In genomic region chr17:65022137-65022536, GRCh38 we compare ENCODE assay signal across 18 cellular contexts. TPM values are rescaled to one million over a fixed set of nuclear protein-coding genes. Genes with fewer than 3 reads are reported as not detected.
DNase-seq lines count a peak whose midpoint lies in the region; ATAC-seq, FAIRE-seq and TF ChIP-seq lines count a peak whose summit lies in the region.
"Had no signal": no experiment of that assay in that cellular context is flagged by ENCODE, and none has a peak within 500 bp of the region (broad histone marks: within the 10 kb centered on the region; RNA-seq: fewer than 3 reads in every experiment).

No MANE protein-coding gene starts in this region.

- H3K27ac ChIP-seq in SU-DHL-6 (ENCODE audit: low read depth, low read length) (peak overlapping the region; percentile 92), small intestine (ENCODE audit: low read depth in 1 of 2, low read length in 1 of 2) (no peak overlapping the region)
- H3K27ac ChIP-seq: colonic mucosa had no signal

- no peak for TF ChIP-seq CTCF in SU-DHL-6 (IDR thresholded peaks at IDR 0.05; ENCODE audit: insufficient read depth, low read length, poor library complexity, severe bottlenecking)

- peak overlapping the region; percentile 92 for H3K4me2 ChIP-seq in SU-DHL-6 (ENCODE audit: low read depth, low read length, poor library complexity, severe bottlenecking)

- H3K27me3 Mint-ChIP-seq in activated T-cell treated with anti-CD3 and anti-CD28 coated beads, Interleukin-2, amount 50 U/mL, for 72 hours (ENCODE audit: low read depth), result no peaks in the 10 kb centered on the region
- H3K27me3 Mint-ChIP-seq in stimulated activated naive B cell treated with anti-CD40 and anti-IgM and Interleukin-4, amounts not matched to agents 10 μg/mL and 1 μg/mL and 100 μg/mL, for 72 hours, result no peaks in the 10 kb centered on the region

- H3K36me3 ChIP-seq in SU-DHL-6 (ENCODE audit: low read length) (peaks cover 28% of the 10 kb centered on the region), small intestine (ENCODE audit: control insufficient read depth in 2 of 2, insufficient read depth in 2 of 2, low read length in 2 of 2) (peaks cover 0 to 6% of the 10 kb centered on the region in 2 donors)
- H3K36me3 ChIP-seq: colonic mucosa had no signal

- peak overlapping the region; percentile 81 for H3K27ac Mint-ChIP-seq in activated T-cell treated with anti-CD3 and anti-CD28 coated beads, Interleukin-2, amount 50 U/mL, for 72 hours
- peak overlapping the region; percentile 59 for H3K27ac Mint-ChIP-seq in stimulated activated naive B cell treated with anti-CD40 and anti-IgM and Interleukin-4, amounts not matched to agents 10 μg/mL and 1 μg/mL and 100 μg/mL, for 72 hours

- H3K9me3 ChIP-seq in SU-DHL-6 (ENCODE audit: insufficient read depth, low read length) (no peaks in the 10 kb centered on the region), small intestine (ENCODE audit: control insufficient read depth, low read depth) (no peaks in the 10 kb centered on the region)
- H3K9me3 ChIP-seq: colonic mucosa, heart left ventricle had no signal

- H3K36me3 Mint-ChIP-seq in activated T-cell treated with anti-CD3 and anti-CD28 coated beads, Interleukin-2, amount 50 U/mL, for 72 hours (ENCODE audit: insufficient read depth in 2 of 2), result peaks cover 5 to 16% of the 10 kb centered on the region in 2 donors
- peaks cover 28 to 37% of the 10 kb centered on the region in 2 donors for H3K36me3 Mint-ChIP-seq in stimulated activated naive B cell treated with anti-CD40 and anti-IgM and Interleukin-4, amounts not matched to agents 10 μg/mL and 1 μg/mL and 100 μg/mL, for 72 hours

- H3K4me1 Mint-ChIP-seq in activated T-cell treated with anti-CD3 and anti-CD28 coated beads, Interleukin-2, amount 50 U/mL, for 72 hours (ENCODE audit: low read depth), result peaks cover 78% of the 10 kb centered on the region
- H3K4me1 Mint-ChIP-seq in stimulated activated naive B cell treated with anti-CD40 and anti-IgM and Interleukin-4, amounts not matched to agents 10 μg/mL and 1 μg/mL and 100 μg/mL, for 72 hours, result peaks cover 41 to 84% of the 10 kb centered on the region in 2 donors

- H3K27me3 ChIP-seq in SU-DHL-6 (ENCODE audit: low read length), result no peaks in the 10 kb centered on the region
- H3K27me3 ChIP-seq in small intestine (ENCODE audit: control insufficient read depth in 2 of 2, insufficient read depth in 2 of 2, low read length in 2 of 2), result no peaks in the 10 kb centered on the region
- H3K27me3 ChIP-seq: colonic mucosa, heart left ventricle had no signal

- H3K4me3 ChIP-seq in SU-DHL-6 (ENCODE audit: insufficient read depth, low read length, poor library complexity, severe bottlenecking), result peak overlapping the region; percentile 2
- no peak overlapping the region for H3K4me3 ChIP-seq in small intestine (ENCODE audit: low read depth in 1 of 2, low read length in 2 of 2)
- H3K4me3 ChIP-seq: colonic mucosa, heart left ventricle had no signal

- H3K9ac ChIP-seq in SU-DHL-6 (ENCODE audit: low read length), result peak overlapping the region; percentile 61

- no peak for FAIRE-seq in small intestine (lab: Jason Lieb, UNC)
- FAIRE-seq: D721Med had no signal

- peaks cover 100% of the 10 kb centered on the region for H3K79me2 ChIP-seq in SU-DHL-6 (ENCODE audit: insufficient read depth, low read length)

- peaks cover 0 to 2% of the 10 kb centered on the region in 2 donors for H3K9me3 Mint-ChIP-seq in activated T-cell treated with anti-CD3 and anti-CD28 coated beads, Interleukin-2, amount 50 U/mL, for 72 hours
- peaks cover 0 to 2% of the 10 kb centered on the region in 2 donors for H3K9me3 Mint-ChIP-seq in stimulated activated naive B cell treated with anti-CD40 and anti-IgM and Interleukin-4, amounts not matched to agents 10 μg/mL and 1 μg/mL and 100 μg/mL, for 72 hours

- no peak for ATAC-seq in activated T-cell treated with anti-CD3 and anti-CD28 coated beads, Interleukin-2, amount 50 U/mL, for 72 hours (replicated peaks in 1 of 2)
- ATAC-seq in left lobe of liver, result peak; percentile 60
- ATAC-seq in stimulated activated naive B cell treated with anti-CD40 and anti-IgM and Interleukin-4, amounts not matched to agents 10 μg/mL and 1 μg/mL and 100 μg/mL, for 72 hours (replicated peaks), result no peak
- ATAC-seq: activated CD4-positive, CD25-positive, alpha-beta regulatory T cell treated with anti-CD3 and anti-CD28 coated beads, Interleukin-2, amount 50 U/mL, for 24 hours; esophagus mucosa had no signal

- no peak for DNase-seq in activated T-cell treated with anti-CD3 and anti-CD28 coated beads, Interleukin-2, amount 50 U/mL, for 72 hours
- no peak for DNase-seq in activated T-cell treated with anti-CD3 and anti-CD28 coated beads, Interleukin-2, amount 50 U/mL, for 1 hour
- DNase-seq in left lobe of liver (ENCODE audit: low spot score) (no peak), small intestine (no peak), putamen (ENCODE audit: low spot score) (no peak), NCI-H1694 treated with DMSO at 0.1 percent for 48 hours (lab: John Stamatoyannopoulos, UW) (no peak)
- no peak for DNase-seq in stimulated activated naive B cell treated with anti-CD40 and anti-IgM and Interleukin-4, amounts not matched to agents 10 μg/mL and 1 μg/mL and 100 μg/mL, for 72 hours
- DNase-seq: amniotic stem cell; colonic mucosa; heart left ventricle; right cardiac atrium; stimulated activated CD4-positive, alpha-beta T cell treated with anti-CD3 and anti-CD28 coated beads, Interleukin-4, amount 100 ng/mL, for 4 hours; stimulated activated naive CD4-positive, alpha-beta T cell treated with Interleukin-2 at 50 U/mL for 16 hours; T-helper 1 cell had no signal

- H3K9me2 ChIP-seq in SU-DHL-6 (replicated peaks; ENCODE audit: insufficient read depth, low read length), result no peaks in the 10 kb centered on the region

- H2AFZ ChIP-seq in SU-DHL-6 (ENCODE audit: low read depth, low read length, severe bottlenecking), result no peak overlapping the region

- peaks cover 6 to 20% of the 10 kb centered on the region in 2 donors for H3K4me1 ChIP-seq in small intestine (ENCODE audit: control insufficient read depth in 2 of 2, insufficient read depth in 1 of 2, low read depth in 1 of 2, low read length in 1 of 2)

- no peaks in the 10 kb centered on the region; the same call in 1 of the 2 replicates for H4K20me1 ChIP-seq in SU-DHL-6 (ENCODE audit: low read depth, low read length)

- whole genome bisulfite sequencing in small intestine, 3 donors, result 84 to 90% (median 89%) methylated on average over 3 of the region's 3 CpGs

- peaks cover 94% of the 10 kb centered on the region for H3F3A ChIP-seq in SU-DHL-6 (ENCODE audit: insufficient read depth)

- peak overlapping the region in 1 of 2 donors; percentile 89 for H3K4me3 Mint-ChIP-seq in activated T-cell treated with anti-CD3 and anti-CD28 coated beads, Interleukin-2, amount 50 U/mL, for 72 hours
- H3K4me3 Mint-ChIP-seq in stimulated activated naive B cell treated with anti-CD40 and anti-IgM and Interleukin-4, amounts not matched to agents 10 μg/mL and 1 μg/mL and 100 μg/mL, for 72 hours, result no peak overlapping the region

RNA-seq across cellular contexts. Expression of gene GNA13, which starts 34.4 kb away (rescaled TPM):
- total RNA-seq in activated T-cell treated with anti-CD3 and anti-CD28 coated beads, Interleukin-2, amount 50 U/mL, for 72 hours, result 10 to 100 TPM; 79.0 to 85.8 TPM
- total RNA-seq in left lobe of liver, result 11.8 TPM
- 10 to 100 TPM; 19.8 to 30.0 (median 27.3) TPM for polyA plus RNA-seq in small intestine
